Comparison of ENCODE assay signal across 11 cellular contexts in genomic region chr2:223100061-223100511, GRCh38. TPM values are rescaled to one million over a fixed set of nuclear protein-coding genes. Genes with fewer than 3 reads are reported as not detected.
A peak's percentile ranks its signal among the peaks of the same experiment; 100 is the strongest.
DNase-seq lines count a peak whose midpoint lies in the region; ATAC-seq and TF ChIP-seq lines count a peak whose summit lies in the region.
"Had no signal": no experiment of that assay in that cellular context is flagged by ENCODE, and none has a peak within 500 bp of the region (broad histone marks: within the 10 kb centered on the region; RNA-seq: fewer than 3 reads in every experiment).

No MANE protein-coding gene starts in this region.

- H3K27me3 ChIP-seq in body of pancreas (no peaks in the 10 kb centered on the region), stomach (no peaks in the 10 kb centered on the region)

- H3K4me1 ChIP-seq in body of pancreas (peaks cover 29% of the 10 kb centered on the region), stomach (peaks cover 9 to 32% (median 19%) of the 10 kb centered on the region in 4 donors)
- H3K4me1 ChIP-seq: prostate gland had no signal

- TF ChIP-seq CTCF in body of pancreas (IDR thresholded peaks at IDR 0.05), result peak in 1 of 7 experiments; percentile 25
- peak in 1 of 7 experiments; percentile 19 for TF ChIP-seq CTCF in stomach (IDR thresholded peaks at IDR 0.05)

- no peaks in the 10 kb centered on the region for H3K36me3 ChIP-seq in body of pancreas (replicated peaks in 1 of 2; ENCODE audit: insufficient read depth in 1 of 2, low read depth in 2 of 2)
- no peaks in the 10 kb centered on the region for H3K36me3 ChIP-seq in stomach
- H3K36me3 ChIP-seq: prostate gland had no signal

- WGBS in body of pancreas, 2 donors, result 30 to 32% methylated on average over 3 to 4 of the region's 4 CpGs
- 27 to 59% (median 33%) methylated on average over 4 of the region's 4 CpGs for WGBS in stomach, 5 donors

- intact Hi-C loops in body of pancreas (cut with DNase I), result no loop called here
- intact Hi-C loops in stomach (cut with DNase I; ENCODE audit: low total_unique reads), result loop anchor here (10.0 kb wide), 1 partner anchor 125 kb away; no protein-coding TSS in a partner anchor

- peak overlapping the region; percentile 48 to 74 (median 62) for H3K27ac ChIP-seq in body of pancreas
- H3K27ac ChIP-seq in stomach, result peak overlapping the region; percentile 9 to 75 (median 23)
- H3K27ac ChIP-seq: prostate gland had no signal

- H3K9me3 ChIP-seq in body of pancreas (no peaks in the 10 kb centered on the region), stomach (no peaks in the 10 kb centered on the region)
- H3K9me3 ChIP-seq: prostate gland had no signal

- peak; percentile 63 for ATAC-seq in body of pancreas
- ATAC-seq in GM21825 (IDR thresholded peaks at IDR 0.05; ENCODE audit: unreplicated experiment), result no peak

- peak in 1 of 3 donors; percentile 17 for TF ChIP-seq POLR2A in body of pancreas (IDR thresholded peaks at IDR 0.05)
- TF ChIP-seq POLR2A in stomach (IDR thresholded peaks at IDR 0.05), result no peak

- H3K4me3 ChIP-seq in body of pancreas (no peak overlapping the region), stomach (no peak overlapping the region)
- H3K4me3 ChIP-seq: prostate gland had no signal

- no peak for TF ChIP-seq EP300 in stomach (IDR thresholded peaks at IDR 0.05)

- peak; percentile 94 for DNase-seq in GM04503 (ENCODE audit: low read depth)
- peak; percentile 45 to 61 (median 51) for DNase-seq in body of pancreas
- peak; percentile 7 for DNase-seq in kidney tubule cell (ENCODE audit: low spot score)
- DNase-seq in stomach, result no peak
- DNase-seq in stimulated activated CD4-positive, alpha-beta T cell treated with anti-CD3 and anti-CD28 coated beads, Interleukin-12 subunit alpha, Interleukin-12 subunit beta, amount 100 ng/mL, for 4 hours, result no peak
- DNase-seq in cerebellar nuclear complex (lab: John Stamatoyannopoulos, UW), result no peak
- no peak for DNase-seq in SHP77 treated with DMSO at 0.1 percent for 48 hours (lab: John Stamatoyannopoulos, UW)
- DNase-seq: Calu3, immature natural killer cell had no signal

RNA-seq across cellular contexts. Expression of gene KCNE4, which starts 48.1 kb away (rescaled TPM):
- total RNA-seq in body of pancreas (1 to 10 TPM; 3.9 to 4.6 TPM), stomach (10 to 100 TPM in 1 of 5 donors, 1 to 10 TPM in 2, under 1 TPM in 1, not detected in 1; 0.58 to 16.3 (median 6.0) TPM)
- 1 to 10 TPM; 2.5 to 2.9 (median 2.7) TPM for polyA plus RNA-seq in stomach
- total RNA-seq: Calu3 had no signal
- polyA plus RNA-seq: immature natural killer cell had no signal

Comparison
In these comparisons a context has a peak if more than half of its experiments do, and no peak if none do; other contexts are left out.
1. DNase-seq: peak in GM04503 (single experiment), body of pancreas (4 of 4) and kidney tubule cell (single experiment); none in stomach (single experiment), stimulated activated CD4-positive, alpha-beta T cell treated with anti-CD3 and anti-CD28 coated beads, Interleukin-12 subunit alpha, Interleukin-12 subunit beta, amount 100 ng/mL, for 4 hours (single experiment), cerebellar nuclear complex (0 of 2) and SHP77 treated with DMSO at 0.1 percent for 48 hours (single experiment).